In genomic region chr14:81589381-81590065, GRCh38 we compare ENCODE assay signal across 21 cellular contexts. TPM values are rescaled to one million over a fixed set of nuclear protein-coding genes. Genes with fewer than 3 reads are reported as not detected.
DNase-seq lines count a peak whose midpoint lies in the region; ATAC-seq and TF ChIP-seq lines count a peak whose summit lies in the region.
"Had no signal": no experiment of that assay in that cellular context is flagged by ENCODE, and none has a peak within 500 bp of the region (broad histone marks: within the 10 kb centered on the region; RNA-seq: fewer than 3 reads in every experiment).

No MANE protein-coding gene starts in this region.

- H3K27ac ChIP-seq in foreskin keratinocyte = no peak overlapping the region
- H3K27ac ChIP-seq: 22Rv1; BLaER1 treated with 17β-estradiol and CSF1 and Interleukin-3, amounts not matched to agents 10 nM and 100 nM had no signal

- H3K27me3 ChIP-seq in foreskin keratinocyte = no peaks in the 10 kb centered on the region
- H3K27me3 ChIP-seq: BLaER1 treated with 17β-estradiol and CSF1 and Interleukin-3, amounts not matched to agents 10 nM and 100 nM had no signal

- ATAC-seq in HG02759 (IDR thresholded peaks at IDR 0.05; ENCODE audit: unreplicated experiment) (peak; percentile 54), foreskin keratinocyte (peak; percentile 85), GM21367 (IDR thresholded peaks at IDR 0.05; ENCODE audit: unreplicated experiment) (no peak)
- ATAC-seq: Panc1 had no signal

- no peak for TF ChIP-seq CTCF in foreskin keratinocyte (conservative IDR thresholded peaks at IDR 0.05)

- DNase-seq in DMS53 (lab: John Stamatoyannopoulos, UW) (peak; percentile 8), DMS53 treated with DMSO at 0.1 percent for 48 hours (lab: John Stamatoyannopoulos, UW; ENCODE audit: unreplicated experiment) (no peak), RKO (ENCODE audit: low spot score) (peak; percentile 42), foreskin keratinocyte (no peak), 8988T (no peak)
- no peak for DNase-seq in stimulated activated naive CD4-positive, alpha-beta T cell (lab: John Stamatoyannopoulos, UW)
- DNase-seq: DMS 273 treated with DMSO at 0.1 percent for 48 hours, EL, GOT3, HFFc6, IMR-90, NCI-H1048, NCI-H146, NCI-H2107, NCI-H345, SIG-M5 had no signal

- no peaks in the 10 kb centered on the region for H3K4me1 ChIP-seq in foreskin keratinocyte
- H3K4me1 ChIP-seq: BLaER1 treated with 17β-estradiol and CSF1 and Interleukin-3, amounts not matched to agents 10 nM and 100 nM had no signal

RNA-seq across cellular contexts. Expression of gene SEL1L, which starts 55.9 kb away (rescaled TPM):
- total RNA-seq in foreskin keratinocyte = 26.2 and 34.7 TPM in 2 replicates
- 5.6 TPM in 2 replicates for polyA plus RNA-seq in foreskin keratinocyte

Comparison
In these comparisons a context has a peak if more than half of its experiments do, and no peak if none do; other contexts are left out.
1. DNase-seq: peak in DMS53 (single experiment) and RKO (single experiment); none in DMS53 treated with DMSO at 0.1 percent for 48 hours (single experiment), foreskin keratinocyte (0 of 2), 8988T (single experiment) and stimulated activated naive CD4-positive, alpha-beta T cell (0 of 6).